22 cellular contexts compared by ENCODE assay signal in the genomic region with DNA sequence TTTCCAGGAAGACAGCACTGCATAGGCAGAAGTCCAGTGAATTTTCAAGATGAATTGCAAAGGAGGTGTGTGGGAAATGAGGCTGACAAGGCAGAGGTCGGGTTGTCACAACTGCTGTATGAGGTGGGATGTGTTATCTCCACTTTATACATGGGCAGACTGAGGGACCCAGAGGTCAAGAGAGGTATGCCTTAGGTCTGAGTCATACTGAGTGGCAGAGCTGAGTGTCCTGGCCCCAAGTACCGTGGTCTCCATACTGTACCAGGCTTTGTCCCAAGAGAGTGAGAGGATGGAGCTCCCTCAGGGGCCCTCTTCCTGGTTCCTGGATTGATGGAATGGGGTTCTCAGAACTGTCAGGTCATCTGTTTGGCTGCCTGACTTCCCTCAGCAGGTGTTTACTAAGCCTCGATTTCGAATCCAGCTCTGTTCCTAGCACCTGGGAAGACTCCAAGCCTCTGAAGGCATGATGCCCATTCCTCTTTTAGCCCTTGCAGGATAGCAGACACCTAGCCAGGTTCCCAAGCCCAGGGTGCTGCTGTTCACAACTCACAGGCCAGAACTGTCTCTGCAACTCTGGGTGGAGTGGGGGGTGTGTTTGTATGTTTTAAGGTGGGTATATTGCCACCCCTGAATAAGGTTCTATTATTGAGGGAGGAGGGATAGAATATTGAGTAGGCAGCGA. TPM values are rescaled to one million over a fixed set of nuclear protein-coding genes. Genes with fewer than 3 reads are reported as not detected.
DNase-seq lines count a peak whose midpoint lies in the region; ATAC-seq and TF ChIP-seq lines count a peak whose summit lies in the region.
"Had no signal": no experiment of that assay in that cellular context is flagged by ENCODE, and none has a peak within 500 bp of the region (broad histone marks: within the 10 kb centered on the region; RNA-seq: fewer than 3 reads in every experiment).

No MANE protein-coding gene starts in this region.

- peaks cover 10% of the 10 kb centered on the region for H3K4me1 Mint-ChIP-seq in central memory CD8-positive, alpha-beta T cell
- peaks cover 35 to 66% (median 59%) of the 10 kb centered on the region in 4 donors for H3K4me1 Mint-ChIP-seq in naive thymus-derived CD8-positive, alpha-beta T cell
- H3K4me1 Mint-ChIP-seq: immature natural killer cell, nephron had no signal

- H3K27me3 Mint-ChIP-seq in central memory CD8-positive, alpha-beta T cell = no peaks in the 10 kb centered on the region
- no peaks in the 10 kb centered on the region for H3K27me3 Mint-ChIP-seq in naive thymus-derived CD8-positive, alpha-beta T cell
- H3K27me3 Mint-ChIP-seq: brain; stimulated activated naive CD8-positive, alpha-beta T cell treated with anti-CD3 and anti-CD28 coated beads, Interleukin-15, Interleukin-2, amounts not matched to agents 100 ng/mL and 50 ng/mL, for 24 hours had no signal

- no peaks in the 10 kb centered on the region for H3K9me3 Mint-ChIP-seq in central memory CD8-positive, alpha-beta T cell
- H3K9me3 Mint-ChIP-seq in naive thymus-derived CD8-positive, alpha-beta T cell = no peaks in the 10 kb centered on the region
- H3K9me3 Mint-ChIP-seq: brain; immature natural killer cell; nephron; stimulated activated naive CD8-positive, alpha-beta T cell treated with anti-CD3 and anti-CD28 coated beads, Interleukin-15, Interleukin-2, amounts not matched to agents 100 ng/mL and 50 ng/mL, for 24 hours had no signal

- H3K36me3 ChIP-seq in HEK293 (ENCODE audit: control insufficient read depth in 2 of 2, insufficient read depth in 1 of 2, low read length in 2 of 2) = peaks cover 0 to 6% of the 10 kb centered on the region in 2 experiments; a peak in 1 of 3 replicates
- H3K36me3 ChIP-seq: prostate gland had no signal

- DNase-seq in central memory CD8-positive, alpha-beta T cell (ENCODE audit: low spot score in 2 of 2) = no peak
- no peak for DNase-seq in naive thymus-derived CD8-positive, alpha-beta T cell
- no peak for DNase-seq in stimulated activated CD4-positive, alpha-beta T cell treated with anti-CD3 and anti-CD28 coated beads, Interleukin-2, amount 100 ng/mL, for 48 hours
- no peak for DNase-seq in NCI-H2227 treated with DMSO at 0.1 percent for 48 hours (lab: John Stamatoyannopoulos, UW)
- no peak for DNase-seq in NK-92 treated with Interleukin-12 subunit alpha and Interleukin-12 subunit beta, amount 100 ng/mL, for 24 hours (lab: John Stamatoyannopoulos, UW)
- DNase-seq: activated CD4-positive, CD25-positive, alpha-beta regulatory T cell treated with anti-CD3 and anti-CD28 coated beads, Interleukin-2, amount 50 U/mL, for 72 hours; COR-L47; dermis blood vessel endothelial cell; immature natural killer cell; NCI-H1436 treated with DMSO at 0.1 percent for 48 hours; SIG-M5 had no signal

- H3K4me1 ChIP-seq in HEK293 (ENCODE audit: control insufficient read depth, insufficient read depth, low read length) = no peaks in the 10 kb centered on the region

- H3K27ac Mint-ChIP-seq in central memory CD8-positive, alpha-beta T cell (ENCODE audit: low read depth) = peak overlapping the region; percentile 44
- H3K27ac Mint-ChIP-seq in naive thymus-derived CD8-positive, alpha-beta T cell = peak overlapping the region; percentile 75 to 96 (median 85)
- H3K27ac Mint-ChIP-seq: immature natural killer cell, nephron had no signal

- no peak for ATAC-seq in central memory CD8-positive, alpha-beta T cell (replicated peaks; ENCODE audit: extremely low read depth, poor library complexity, severe bottlenecking)
- peak in 1 of 2 donors; percentile 41 for ATAC-seq in naive thymus-derived CD8-positive, alpha-beta T cell
- no peak for ATAC-seq in HG03469 (IDR thresholded peaks at IDR 0.05; ENCODE audit: unreplicated experiment)

- H3K27ac ChIP-seq in C4-2B (peak overlapping the region; percentile 51), HEK293 (ENCODE audit: extremely low read depth, low read depth, low read length) (no peak overlapping the region)
- H3K27ac ChIP-seq: prostate gland had no signal

- POLR2A ChIA-PET in HEK293 (lab: Yijun Ruan, JAX) = interaction anchor here (1.1 kb wide), 1 partner anchor 15 kb away, joined by 3 read pairs; a partner anchor contains a TSS
- POLR2A ChIA-PET in naive thymus-derived CD8-positive, alpha-beta T cell (lab: Charles Lee) = interaction anchor here (1.0 to 5.8 kb wide), 3 partner anchors 10 to 55 kb away, joined by 3 to 33 read pairs (median 4); a partner anchor contains a TSS

- no peak for TF ChIP-seq CTCF in C4-2B (conservative IDR thresholded peaks at IDR 0.05)
- no peak for TF ChIP-seq CTCF in HEK293 (tag by site-specific recombination; IDR thresholded peaks at IDR 0.05)

- H3K4me3 Mint-ChIP-seq in central memory CD8-positive, alpha-beta T cell = no peak overlapping the region
- peak overlapping the region in 8 of 10 donors; percentile 21 to 75 (median 67) for H3K4me3 Mint-ChIP-seq in naive thymus-derived CD8-positive, alpha-beta T cell
- H3K4me3 Mint-ChIP-seq: brain; immature natural killer cell; nephron; stimulated activated naive CD8-positive, alpha-beta T cell treated with anti-CD3 and anti-CD28 coated beads, Interleukin-15, Interleukin-2, amounts not matched to agents 100 ng/mL and 50 ng/mL, for 24 hours had no signal

- H3K36me3 Mint-ChIP-seq in central memory CD8-positive, alpha-beta T cell (ENCODE audit: insufficient read depth) = peaks cover 2% of the 10 kb centered on the region
- peaks cover 0 to 6% (median 0%) of the 10 kb centered on the region in 3 donors for H3K36me3 Mint-ChIP-seq in naive thymus-derived CD8-positive, alpha-beta T cell
- H3K36me3 Mint-ChIP-seq: brain had no signal

- no peak overlapping the region for H3K4me3 ChIP-seq in HEK293 (ENCODE audit: low read depth, low read length)
- H3K4me3 ChIP-seq: esophagus muscularis mucosa, lung, prostate gland had no signal

- no peaks in the 10 kb centered on the region for H3K9me3 ChIP-seq in HEK293 (ENCODE audit: control insufficient read depth, insufficient read depth, low read depth, low read length)
- H3K9me3 ChIP-seq: esophagus muscularis mucosa, prostate gland had no signal

- CTCF ChIA-PET in HEK293 (lab: Yijun Ruan, JAX) = interaction anchor here (0.6 to 2.4 kb wide), 2 partner anchors 10 to 223 kb away, joined by 5 to 7 read pairs; no protein-coding TSS in a partner anchor

TF ChIP-seq in HEK293, 187 proteins besides CTCF, POLR2A, EP300 and RAD21 (continues in another document):
- TF ChIP-seq, protein P1, sequence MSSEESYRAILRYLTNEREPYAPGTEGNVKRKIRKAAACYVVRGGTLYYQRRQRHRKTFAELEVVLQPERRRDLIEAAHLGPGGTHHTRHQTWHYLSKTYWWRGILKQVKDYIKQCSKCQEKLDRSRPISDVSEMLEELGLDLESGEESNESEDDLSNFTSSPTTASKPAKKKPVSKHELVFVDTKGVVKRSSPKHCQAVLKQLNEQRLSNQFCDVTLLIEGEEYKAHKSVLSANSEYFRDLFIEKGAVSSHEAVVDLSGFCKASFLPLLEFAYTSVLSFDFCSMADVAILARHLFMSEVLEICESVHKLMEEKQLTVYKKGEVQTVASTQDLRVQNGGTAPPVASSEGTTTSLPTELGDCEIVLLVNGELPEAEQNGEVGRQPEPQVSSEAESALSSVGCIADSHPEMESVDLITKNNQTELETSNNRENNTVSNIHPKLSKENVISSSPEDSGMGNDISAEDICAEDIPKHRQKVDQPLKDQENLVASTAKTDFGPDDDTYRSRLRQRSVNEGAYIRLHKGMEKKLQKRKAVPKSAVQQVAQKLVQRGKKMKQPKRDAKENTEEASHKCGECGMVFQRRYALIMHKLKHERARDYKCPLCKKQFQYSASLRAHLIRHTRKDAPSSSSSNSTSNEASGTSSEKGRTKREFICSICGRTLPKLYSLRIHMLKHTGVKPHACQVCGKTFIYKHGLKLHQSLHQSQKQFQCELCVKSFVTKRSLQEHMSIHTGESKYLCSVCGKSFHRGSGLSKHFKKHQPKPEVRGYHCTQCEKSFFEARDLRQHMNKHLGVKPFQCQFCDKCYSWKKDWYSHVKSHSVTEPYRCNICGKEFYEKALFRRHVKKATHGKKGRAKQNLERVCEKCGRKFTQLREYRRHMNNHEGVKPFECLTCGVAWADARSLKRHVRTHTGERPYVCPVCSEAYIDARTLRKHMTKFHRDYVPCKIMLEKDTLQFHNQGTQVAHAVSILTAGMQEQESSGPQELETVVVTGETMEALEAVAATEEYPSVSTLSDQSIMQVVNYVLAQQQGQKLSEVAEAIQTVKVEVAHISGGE (tag by site-specific recombination; conservative IDR thresholded peaks at IDR 0.05; ENCODE audit: low read depth) = no peak
- TF ChIP-seq, protein P2, sequence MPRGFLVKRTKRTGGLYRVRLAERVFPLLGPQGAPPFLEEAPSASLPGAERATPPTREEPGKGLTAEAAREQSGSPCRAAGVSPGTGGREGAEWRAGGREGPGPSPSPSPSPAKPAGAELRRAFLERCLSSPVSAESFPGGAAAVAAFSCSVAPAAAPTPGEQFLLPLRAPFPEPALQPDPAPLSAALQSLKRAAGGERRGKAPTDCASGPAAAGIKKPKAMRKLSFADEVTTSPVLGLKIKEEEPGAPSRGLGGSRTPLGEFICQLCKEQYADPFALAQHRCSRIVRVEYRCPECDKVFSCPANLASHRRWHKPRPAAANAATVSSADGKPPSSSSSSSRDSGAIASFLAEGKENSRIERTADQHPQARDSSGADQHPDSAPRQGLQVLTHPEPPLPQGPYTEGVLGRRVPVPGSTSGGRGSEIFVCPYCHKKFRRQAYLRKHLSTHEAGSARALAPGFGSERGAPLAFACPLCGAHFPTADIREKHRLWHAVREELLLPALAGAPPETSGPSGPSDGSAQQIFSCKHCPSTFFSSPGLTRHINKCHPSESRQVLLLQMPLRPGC (tag by site-specific recombination; IDR thresholded peaks at IDR 0.05) = no peak
- TF ChIP-seq EGR2 (tag by site-specific recombination; IDR thresholded peaks at IDR 0.05; ENCODE audit: low read depth) (0 out of 2 replicates have a peak, but pooled peaks have one; percentile 22), GLIS2 (tag by site-specific recombination; IDR thresholded peaks at IDR 0.05) (no peak)

RNA-seq across cellular contexts. Expression of a gene that starts 14.5 kb away (rescaled TPM):
- 10 to 100 TPM; 25.7 to 26.6 TPM for total RNA-seq in naive thymus-derived CD8-positive, alpha-beta T cell
- 10 to 100 TPM in 1 of 3 donors, 1 to 10 TPM in 2; 5.2 to 13.5 (median 6.3) TPM for polyA plus RNA-seq in naive thymus-derived CD8-positive, alpha-beta T cell

RNA-seq across cellular contexts. Expression of a gene that starts 48.4 kb away (rescaled TPM):
- 1 to 10 TPM; 2.7 to 3.3 TPM for total RNA-seq in naive thymus-derived CD8-positive, alpha-beta T cell
- 1 to 10 TPM in 1 of 3 donors, under 1 TPM in 2; 0.81 to 1.5 (median 0.98) TPM for polyA plus RNA-seq in naive thymus-derived CD8-positive, alpha-beta T cell

RNA-seq across cellular contexts. Expression of a gene that starts 54.7 kb away (rescaled TPM):
- under 1 TPM in 1 of 2 experiments, not detected in 1; 0.49 TPM for total RNA-seq in naive thymus-derived CD8-positive, alpha-beta T cell
- not detected for polyA plus RNA-seq in naive thymus-derived CD8-positive, alpha-beta T cell
- total RNA-seq: dermis blood vessel endothelial cell; esophagus muscularis mucosa; MCF 10A; T-helper 2 cell treated with Interferon-gamma antibody and Interleukin-4, amounts not matched to agents 100 ng/mL and 5 ng/mL, for 36 hours had no signal
- polyA plus RNA-seq: immature natural killer cell had no signal
